In the genomic region with DNA sequence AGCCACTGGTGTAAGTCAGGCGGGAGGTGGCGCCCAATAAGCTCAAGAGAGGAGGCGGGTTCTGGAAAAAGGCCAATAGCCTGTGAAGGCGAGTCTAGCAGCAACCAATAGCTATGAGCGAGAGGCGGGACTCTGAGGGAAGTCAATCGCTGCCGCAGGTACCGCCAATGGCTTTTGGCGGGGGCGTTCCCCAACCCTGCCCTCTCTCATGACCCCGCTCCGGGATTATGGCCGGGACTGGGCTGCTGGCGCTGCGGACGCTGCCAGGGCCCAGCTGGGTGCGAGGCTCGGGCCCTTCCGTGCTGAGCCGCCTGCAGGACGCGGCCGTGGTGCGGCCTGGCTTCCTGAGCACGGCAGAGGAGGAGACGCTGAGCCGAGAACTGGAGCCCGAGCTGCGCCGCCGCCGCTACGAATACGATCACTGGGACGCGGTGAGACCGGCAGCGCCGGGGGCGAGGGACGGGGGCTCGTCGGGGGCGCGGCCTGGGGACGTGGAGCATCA, we compare ENCODE assay signal across 8 cellular contexts. TPM values are rescaled to one million over a fixed set of nuclear protein-coding genes. Genes with fewer than 3 reads are reported as not detected.
DNase-seq lines count a peak whose midpoint lies in the region; ATAC-seq and TF ChIP-seq lines count a peak whose summit lies in the region.

A gene with protein sequence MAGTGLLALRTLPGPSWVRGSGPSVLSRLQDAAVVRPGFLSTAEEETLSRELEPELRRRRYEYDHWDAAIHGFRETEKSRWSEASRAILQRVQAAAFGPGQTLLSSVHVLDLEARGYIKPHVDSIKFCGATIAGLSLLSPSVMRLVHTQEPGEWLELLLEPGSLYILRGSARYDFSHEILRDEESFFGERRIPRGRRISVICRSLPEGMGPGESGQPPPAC (plus strand): TSS at position 201 of the 502 bp plus-strand sequence. CDS start 27 bp downstream, at position 228.

- H3K9me2 ChIP-seq in SK-N-SH: no peaks in the 10 kb centered on the region

- H3K4me1 ChIP-seq in SK-N-SH (ENCODE audit: control insufficient read depth in 1 of 2, insufficient read depth in 2 of 2, low read depth in 1 of 2, low read length in 1 of 2): peaks cover 6 to 22% of the 10 kb centered on the region in 2 experiments; a peak in 1 of 4 replicates

- H3F3A ChIP-seq in SK-N-SH (replicated peaks; ENCODE audit: insufficient read depth): peaks cover 11% of the 10 kb centered on the region

- peak within 1 kb of the TSS; percentile 89 for H3K4me3 Mint-ChIP-seq in HFFc6

- H3K27ac Mint-ChIP-seq in HFFc6: peak within 1 kb of the TSS; percentile 93
- H3K27ac Mint-ChIP-seq in activated naive CD4-positive, alpha-beta T cell treated with anti-CD3 and anti-CD28 coated beads, Interleukin-2, amount 50 U/mL, for 72 hours: peak within 1 kb of the TSS; percentile 94 to 97

- CTCF ChIA-PET in SK-N-SH (lab: Yijun Ruan, JAX): interaction anchor here (0.7 to 1.2 kb wide), 4 partner anchors 9 to 1196 kb away, joined by 3 to 4 read pairs (median 4); a partner anchor contains a TSS

- no peaks in the 10 kb centered on the region for H3K9me3 ChIP-seq in SK-N-SH

- no peaks in the 10 kb centered on the region for H3K9me3 Mint-ChIP-seq in HFFc6
- no peaks in the 10 kb centered on the region for H3K9me3 Mint-ChIP-seq in activated naive CD4-positive, alpha-beta T cell treated with anti-CD3 and anti-CD28 coated beads, Interleukin-2, amount 50 U/mL, for 72 hours

- 2% methylated on average over 21 of the region's 47 CpGs for WGBS in SK-N-SH (ENCODE audit: low lambda C conversion rate)

- POLR2A ChIA-PET in SK-N-SH (lab: Yijun Ruan, JAX): interaction anchor here (0.7 to 1.8 kb wide), 7 partner anchors 10 to 67 kb away, joined by 3 to 8 read pairs (median 3); a partner anchor contains a TSS

- H3K27me3 ChIP-seq in SK-N-SH (ENCODE audit: insufficient read depth): no peaks in the 10 kb centered on the region

- DNase-seq in GF-D8 (lab: John Stamatoyannopoulos, UW): peak; percentile 99
- peak; percentile 100 for DNase-seq in HFFc6
- DNase-seq in NB4 (ENCODE audit: low read depth): peak; percentile 98
- peak; percentile 90 for DNase-seq in SK-N-SH
- peak; percentile 95 to 97 for DNase-seq in activated naive CD4-positive, alpha-beta T cell treated with anti-CD3 and anti-CD28 coated beads, Interleukin-2, amount 50 U/mL, for 72 hours (ENCODE audit: low spot score in 2 of 2)
- peak; percentile 100 for DNase-seq in globus pallidus (ENCODE audit: low spot score)
- DNase-seq in non-pigmented ciliary epithelial cell (ENCODE audit: low read depth): peak; percentile 99
- peak; percentile 84 to 100 (median 97) for DNase-seq in substantia nigra (lab: John Stamatoyannopoulos, UW)

- H3K4me3 ChIP-seq in NB4 (ENCODE audit: low read depth, low read length) (peak within 1 kb of the TSS; percentile 57), SK-N-SH (ENCODE audit: low read depth in 2 of 2, low read length in 1 of 2) (peak within 1 kb of the TSS; percentile 82 to 96)

- no peaks in the 10 kb centered on the region for H4K20me1 ChIP-seq in SK-N-SH (ENCODE audit: insufficient read depth)

- peaks cover 2% of the 10 kb centered on the region; the same call in 1 of the 2 replicates for H3K27me3 Mint-ChIP-seq in HFFc6 (ENCODE audit: insufficient read depth)

- TF ChIP-seq CTCF in HFFc6 (IDR thresholded peaks at IDR 0.05): no peak; the same call in 1 of the 2 replicates
- TF ChIP-seq CTCF in NB4 (IDR thresholded peaks at IDR 0.05; ENCODE audit: low read depth, low read length): no peak
- TF ChIP-seq CTCF in SK-N-SH (IDR thresholded peaks at IDR 0.05): no peak

- peak within 1 kb of the TSS; percentile 93 for H3K4me2 ChIP-seq in SK-N-SH

- peak within 1 kb of the TSS; percentile 88 for H2AFZ ChIP-seq in SK-N-SH (ENCODE audit: low read depth)

- TF ChIP-seq POLR2A in NB4 (IDR thresholded peaks at IDR 0.05; ENCODE audit: extremely low read depth, insufficient read length): peak; percentile 38

- TF ChIP-seq RAD21 in SK-N-SH (IDR thresholded peaks at IDR 0.05; ENCODE audit: low read length): no peak

- H3K79me2 ChIP-seq in SK-N-SH (ENCODE audit: insufficient read depth): peaks cover 8% of the 10 kb centered on the region

- peak; percentile 83 to 86 for ATAC-seq in activated naive CD4-positive, alpha-beta T cell treated with anti-CD3 and anti-CD28 coated beads, Interleukin-2, amount 50 U/mL, for 72 hours

- H3K27ac ChIP-seq in SK-N-SH (ENCODE audit: low read depth in 2 of 2, low read length in 1 of 2) (peak within 1 kb of the TSS; percentile 95 to 98), substantia nigra (ENCODE audit: low read depth, low read length, poor library complexity, severe bottlenecking) (peak within 1 kb of the TSS; percentile 98)

- H3K9ac ChIP-seq in SK-N-SH: peak within 1 kb of the TSS; percentile 96

- peaks cover 7 to 14% of the 10 kb centered on the region in 2 experiments for H3K36me3 ChIP-seq in SK-N-SH (replicated peaks in 1 of 2; ENCODE audit: control insufficient read depth in 1 of 2, insufficient read depth in 2 of 2, low read length in 1 of 2)

- peaks cover 12% of the 10 kb centered on the region for H3K4me1 Mint-ChIP-seq in HFFc6 (ENCODE audit: low read depth)

- H3K36me3 Mint-ChIP-seq in HFFc6 (ENCODE audit: low read depth): peaks cover 8% of the 10 kb centered on the region; the same call in 1 of the 2 replicates
- H3K36me3 Mint-ChIP-seq in activated naive CD4-positive, alpha-beta T cell treated with anti-CD3 and anti-CD28 coated beads, Interleukin-2, amount 50 U/mL, for 72 hours: no peaks in the 10 kb centered on the region

- TF ChIP-seq EP300 in SK-N-SH (IDR thresholded peaks at IDR 0.05; ENCODE audit: borderline replicate concordance in 1 of 2, low read depth in 1 of 2, low read length in 1 of 2): no peak

TF ChIP-seq in SK-N-SH, 30 proteins besides CTCF, POLR2A, EP300 and RAD21 (continues in another document):
- TF ChIP-seq, protein P1, sequence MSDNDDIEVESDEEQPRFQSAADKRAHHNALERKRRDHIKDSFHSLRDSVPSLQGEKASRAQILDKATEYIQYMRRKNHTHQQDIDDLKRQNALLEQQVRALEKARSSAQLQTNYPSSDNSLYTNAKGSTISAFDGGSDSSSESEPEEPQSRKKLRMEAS (IDR thresholded peaks at IDR 0.05; ENCODE audit: low read depth): 0 out of 2 replicates have a peak, but pooled peaks have one; percentile 7
- TF ChIP-seq SIN3A (IDR thresholded peaks at IDR 0.05; ENCODE audit: borderline replicate concordance, low read depth, low read length) (no peak), ELF1 (IDR thresholded peaks at IDR 0.05) (peak; percentile 32; the same call in 1 of the 2 replicates), FOSL2 (IDR thresholded peaks at IDR 0.05; ENCODE audit: borderline replicate concordance, low read depth) (no peak), POLR2AphosphoS5 (IDR thresholded peaks at IDR 0.05; ENCODE audit: low read depth, low read length) (no peak; the same call in 1 of the 2 replicates), TCF12 (IDR thresholded peaks at IDR 0.05) (no peak), GATA2 (CRISPR knock-in tag; IDR thresholded peaks at IDR 0.05) (no peak), MEF2A (IDR thresholded peaks at IDR 0.05; ENCODE audit: borderline replicate concordance, low read depth) (no peak), RFX5 (IDR thresholded peaks at IDR 0.05; ENCODE audit: low read length) (no peak), RXRA (IDR thresholded peaks at IDR 0.05; ENCODE audit: borderline replicate concordance, low read depth) (no peak), YY1 (IDR thresholded peaks at IDR 0.05; ENCODE audit: low read depth) (peak; percentile 67), SMC3 (IDR thresholded peaks at IDR 0.05; ENCODE audit: low read depth, low read length) (no peak), TEAD4 (IDR thresholded peaks at IDR 0.05; ENCODE audit: borderline replicate concordance, insufficient read depth) (no peak), MXI1 (IDR thresholded peaks at IDR 0.05; ENCODE audit: low read depth, low read length) (peak; percentile 50)
- TF ChIP-seq, protein P2, sequence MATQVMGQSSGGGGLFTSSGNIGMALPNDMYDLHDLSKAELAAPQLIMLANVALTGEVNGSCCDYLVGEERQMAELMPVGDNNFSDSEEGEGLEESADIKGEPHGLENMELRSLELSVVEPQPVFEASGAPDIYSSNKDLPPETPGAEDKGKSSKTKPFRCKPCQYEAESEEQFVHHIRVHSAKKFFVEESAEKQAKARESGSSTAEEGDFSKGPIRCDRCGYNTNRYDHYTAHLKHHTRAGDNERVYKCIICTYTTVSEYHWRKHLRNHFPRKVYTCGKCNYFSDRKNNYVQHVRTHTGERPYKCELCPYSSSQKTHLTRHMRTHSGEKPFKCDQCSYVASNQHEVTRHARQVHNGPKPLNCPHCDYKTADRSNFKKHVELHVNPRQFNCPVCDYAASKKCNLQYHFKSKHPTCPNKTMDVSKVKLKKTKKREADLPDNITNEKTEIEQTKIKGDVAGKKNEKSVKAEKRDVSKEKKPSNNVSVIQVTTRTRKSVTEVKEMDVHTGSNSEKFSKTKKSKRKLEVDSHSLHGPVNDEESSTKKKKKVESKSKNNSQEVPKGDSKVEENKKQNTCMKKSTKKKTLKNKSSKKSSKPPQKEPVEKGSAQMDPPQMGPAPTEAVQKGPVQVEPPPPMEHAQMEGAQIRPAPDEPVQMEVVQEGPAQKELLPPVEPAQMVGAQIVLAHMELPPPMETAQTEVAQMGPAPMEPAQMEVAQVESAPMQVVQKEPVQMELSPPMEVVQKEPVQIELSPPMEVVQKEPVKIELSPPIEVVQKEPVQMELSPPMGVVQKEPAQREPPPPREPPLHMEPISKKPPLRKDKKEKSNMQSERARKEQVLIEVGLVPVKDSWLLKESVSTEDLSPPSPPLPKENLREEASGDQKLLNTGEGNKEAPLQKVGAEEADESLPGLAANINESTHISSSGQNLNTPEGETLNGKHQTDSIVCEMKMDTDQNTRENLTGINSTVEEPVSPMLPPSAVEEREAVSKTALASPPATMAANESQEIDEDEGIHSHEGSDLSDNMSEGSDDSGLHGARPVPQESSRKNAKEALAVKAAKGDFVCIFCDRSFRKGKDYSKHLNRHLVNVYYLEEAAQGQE (IDR thresholded peaks at IDR 0.05; ENCODE audit: low read depth, low read length): no peak
- TF ChIP-seq, protein P3, sequence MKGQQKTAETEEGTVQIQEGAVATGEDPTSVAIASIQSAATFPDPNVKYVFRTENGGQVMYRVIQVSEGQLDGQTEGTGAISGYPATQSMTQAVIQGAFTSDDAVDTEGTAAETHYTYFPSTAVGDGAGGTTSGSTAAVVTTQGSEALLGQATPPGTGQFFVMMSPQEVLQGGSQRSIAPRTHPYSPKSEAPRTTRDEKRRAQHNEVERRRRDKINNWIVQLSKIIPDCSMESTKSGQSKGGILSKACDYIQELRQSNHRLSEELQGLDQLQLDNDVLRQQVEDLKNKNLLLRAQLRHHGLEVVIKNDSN (IDR thresholded peaks at IDR 0.05; ENCODE audit: borderline replicate concordance, low read depth): no peak

RNA-seq across cellular contexts. Expression of the gene that starts here (rescaled TPM):
- 10 to 100 TPM; 40.8 to 60.7 (median 47.9) TPM for total RNA-seq in HFFc6 (2021; fragmentation: NEBNext Ultra II Directional; extraction: Animal tissue kit (Norgen Biotek cat#: 25700))
- polyA plus RNA-seq in SK-N-SH (2012; rRNA removed): 37.2 and 46.0 TPM in 2 replicates
- polyA plus RNA-seq in SK-N-SH (2012; cell fraction: cytosol; rRNA removed): 21.9 and 32.6 TPM in 2 replicates
- polyA plus RNA-seq in SK-N-SH (2012; cell fraction: nucleus; rRNA removed): 34.3 and 47.4 TPM in 2 replicates
- total RNA-seq in activated naive CD4-positive, alpha-beta T cell treated with anti-CD3 and anti-CD28 coated beads, Interleukin-2, amount 50 U/mL, for 72 hours: 10 to 100 TPM; 33.9 to 89.4 TPM

Comparison
In these comparisons a context has a peak if more than half of its experiments do, and no peak if none do; other contexts are left out.
1. Peak in every context shown above with its lines: DNase-seq, ATAC-seq, H3K4me3 ChIP-seq and H3K27ac ChIP-seq.